Comparison of ENCODE assay signal across 10 cellular contexts in genomic region chr20:49345538-49345937, GRCh38.
A peak's percentile ranks its signal among the peaks of the same experiment; 100 is the strongest.
DNase-seq lines count a peak whose midpoint lies in the region; ATAC-seq and TF ChIP-seq lines count a peak whose summit lies in the region.
"Had no signal": no experiment of that assay in that cellular context is flagged by ENCODE, and none has a peak within 500 bp of the region (broad histone marks: within the 10 kb centered on the region; RNA-seq: fewer than 3 reads in every experiment).

No MANE protein-coding gene starts in this region.

- no peak for ATAC-seq in HG03045 (IDR thresholded peaks at IDR 0.05; ENCODE audit: unreplicated experiment)
- ATAC-seq: natural killer cell had no signal

- TF ChIP-seq CTCF in esophagus squamous epithelium (IDR thresholded peaks at IDR 0.05), result no peak
- TF ChIP-seq CTCF in prostate gland (IDR thresholded peaks at IDR 0.05), result no peak

- H3K9me3 ChIP-seq in esophagus squamous epithelium (no peaks in the 10 kb centered on the region), prostate gland (no peaks in the 10 kb centered on the region)

- intact Hi-C loops in esophagus squamous epithelium (cut with DNase I) (no loop called here), prostate gland (cut with DNase I) (loop anchor here (2.0 kb wide), 2 partner anchors 35 to 49 kb away; no protein-coding TSS in a partner anchor)

- H3K4me1 ChIP-seq in esophagus squamous epithelium (peaks cover 0 to 18% (median 11%) of the 10 kb centered on the region in 3 donors), prostate gland (replicated peaks) (no peaks in the 10 kb centered on the region)

- peak overlapping the region; percentile 33 to 79 (median 70) for H3K27ac ChIP-seq in esophagus squamous epithelium
- peak overlapping the region; percentile 7 to 46 for H3K27ac ChIP-seq in prostate gland

- no peak for TF ChIP-seq POLR2A in esophagus squamous epithelium (IDR thresholded peaks at IDR 0.05)
- TF ChIP-seq POLR2A in prostate gland (IDR thresholded peaks at IDR 0.05), result no peak

- H3K4me3 ChIP-seq in esophagus squamous epithelium, result no peak overlapping the region
- no peak overlapping the region for H3K4me3 ChIP-seq in prostate gland

- H3K27me3 ChIP-seq in esophagus squamous epithelium (peaks cover 0 to 14% (median 0%) of the 10 kb centered on the region in 4 donors), prostate gland (replicated peaks; ENCODE audit: insufficient read depth) (no peaks in the 10 kb centered on the region)

- DNase-seq in EH (ENCODE audit: low read depth) (peak; percentile 93), RKO (ENCODE audit: low spot score) (peak; percentile 45), esophagus squamous epithelium (lab: John Stamatoyannopoulos, UW) (no peak), prostate gland (ENCODE audit: low spot score) (peak; percentile 36), DMS53 treated with DMSO at 0.1 percent for 48 hours (lab: John Stamatoyannopoulos, UW; ENCODE audit: unreplicated experiment) (no peak), COR-L47 (lab: John Stamatoyannopoulos, UW) (no peak), Ammon's horn (ENCODE audit: low spot score) (no peak)
- DNase-seq: activated CD8-positive, alpha-beta memory T cell treated with anti-CD3 and anti-CD28 coated beads for 24 hours; natural killer cell had no signal

- H3K36me3 ChIP-seq in esophagus squamous epithelium, result no peaks in the 10 kb centered on the region
- no peaks in the 10 kb centered on the region for H3K36me3 ChIP-seq in prostate gland

- WGBS in esophagus squamous epithelium, 2 donors, result 16 to 27% methylated on average over 13 of the region's 13 CpGs
- 17% methylated on average over 13 of the region's 13 CpGs for WGBS in prostate gland

Comparison
In these comparisons a context has a peak if more than half of its experiments do, and no peak if none do; other contexts are left out.
1. DNase-seq: peak in EH (single experiment), RKO (single experiment) and prostate gland (single experiment); none in esophagus squamous epithelium (single experiment), DMS53 treated with DMSO at 0.1 percent for 48 hours (single experiment), COR-L47 (single experiment) and Ammon's horn (single experiment).